ENCODE assay signal across 8 cellular contexts in genomic region chr6:3751730-3752537, GRCh38. TPM values are rescaled to one million over a fixed set of nuclear protein-coding genes. Genes with fewer than 3 reads are reported as not detected.
A peak's percentile ranks its signal among the peaks of the same experiment; 100 is the strongest.
DNase-seq lines count a peak whose midpoint lies in the region; ATAC-seq and TF ChIP-seq lines count a peak whose summit lies in the region.

No MANE protein-coding gene starts in this region.

- no peaks in the 10 kb centered on the region for H3K36me3 Mint-ChIP-seq in activated T-helper 1 cell treated with anti-CD3 and anti-CD28 coated beads, Interleukin-12 subunit alpha, Interleukin-12 subunit beta, Interleukin-2, Interleukin-4 antibody, amounts not matched to agents 30 ng/mL and 10 ng/mL and 1 ng/mL, durations not matched to agents 14 hours and 24 hours and 36 hours (ENCODE audit: low read depth)
- H3K36me3 Mint-ChIP-seq in stimulated activated memory B cell treated with anti-CD40 and anti-IgM and Interleukin-4, amounts not matched to agents 10 μg/mL and 1 μg/mL and 100 μg/mL, for 72 hours: peaks cover 19% of the 10 kb centered on the region

- POLR2A ChIA-PET in A673 (lab: Charles Lee; ENCODE audit: low non-redundant PET): no interaction called here

- BruUV-seq in A673 (replicated peaks; lab: Mats Ljungman, UMichigan): no TSS peak

- H3K4me3 Mint-ChIP-seq in activated T-helper 1 cell treated with anti-CD3 and anti-CD28 coated beads, Interleukin-12 subunit alpha, Interleukin-12 subunit beta, Interleukin-2, Interleukin-4 antibody, amounts not matched to agents 30 ng/mL and 10 ng/mL and 1 ng/mL, durations not matched to agents 14 hours and 24 hours and 36 hours: peak overlapping the region; percentile 15
- peak overlapping the region; percentile 88 for H3K4me3 Mint-ChIP-seq in stimulated activated memory B cell treated with anti-CD40 and anti-IgM and Interleukin-4, amounts not matched to agents 10 μg/mL and 1 μg/mL and 100 μg/mL, for 72 hours

- H3K36me3 ChIP-seq in A673 (ENCODE audit: insufficient read depth, low read length, poor library complexity, severe bottlenecking) (no peaks in the 10 kb centered on the region), esophagus squamous epithelium (no peaks in the 10 kb centered on the region)

- H3K27me3 ChIP-seq in A673 (replicated peaks; ENCODE audit: insufficient read depth, low read depth, low read length, poor library complexity) (no peaks in the 10 kb centered on the region), esophagus squamous epithelium (peaks cover 0 to 12% (median 0%) of the 10 kb centered on the region in 4 donors)

- WGBS in esophagus squamous epithelium, 2 donors: 0 to 6% methylated on average over 10 of the region's 105 CpGs

- no peaks in the 10 kb centered on the region for H3K9me3 Mint-ChIP-seq in activated T-helper 1 cell treated with anti-CD3 and anti-CD28 coated beads, Interleukin-12 subunit alpha, Interleukin-12 subunit beta, Interleukin-2, Interleukin-4 antibody, amounts not matched to agents 30 ng/mL and 10 ng/mL and 1 ng/mL, durations not matched to agents 14 hours and 24 hours and 36 hours
- no peaks in the 10 kb centered on the region for H3K9me3 Mint-ChIP-seq in stimulated activated memory B cell treated with anti-CD40 and anti-IgM and Interleukin-4, amounts not matched to agents 10 μg/mL and 1 μg/mL and 100 μg/mL, for 72 hours

- TF ChIP-seq CTCF in A673 (conservative IDR thresholded peaks at IDR 0.05; ENCODE audit: low read depth, low read length): peak; percentile 40
- TF ChIP-seq CTCF in esophagus squamous epithelium (IDR thresholded peaks at IDR 0.05): peak in 4 of 6 experiments; percentile 32 to 39 (median 36)

- H3K9me3 ChIP-seq in A673 (ENCODE audit: low read depth, low read length, poor library complexity, severe bottlenecking) (no peaks in the 10 kb centered on the region), esophagus squamous epithelium (no peaks in the 10 kb centered on the region)

- peak in 2 of 4 donors; percentile 84 to 89 for TF ChIP-seq POLR2A in esophagus squamous epithelium (IDR thresholded peaks at IDR 0.05)

- peaks cover 55% of the 10 kb centered on the region for H3K27me3 Mint-ChIP-seq in activated T-helper 1 cell treated with anti-CD3 and anti-CD28 coated beads, Interleukin-12 subunit alpha, Interleukin-12 subunit beta, Interleukin-2, Interleukin-4 antibody, amounts not matched to agents 30 ng/mL and 10 ng/mL and 1 ng/mL, durations not matched to agents 14 hours and 24 hours and 36 hours (ENCODE audit: insufficient read depth)
- H3K27me3 Mint-ChIP-seq in stimulated activated memory B cell treated with anti-CD40 and anti-IgM and Interleukin-4, amounts not matched to agents 10 μg/mL and 1 μg/mL and 100 μg/mL, for 72 hours: no peaks in the 10 kb centered on the region

- peak; percentile 71 for ATAC-seq in GM18511 (IDR thresholded peaks at IDR 0.05; ENCODE audit: unreplicated experiment)
- ATAC-seq in HG03025 (IDR thresholded peaks at IDR 0.05; ENCODE audit: low FRiP score, unreplicated experiment): peak; percentile 58
- ATAC-seq in stimulated activated memory B cell treated with anti-CD40 and anti-IgM and Interleukin-4, amounts not matched to agents 10 μg/mL and 1 μg/mL and 100 μg/mL, for 72 hours: peak; percentile 84

- H3K27ac ChIP-seq in A673 (ENCODE audit: low read depth, low read length, poor library complexity, severe bottlenecking): peak overlapping the region; percentile 71
- peak overlapping the region; percentile 92 to 98 (median 96) for H3K27ac ChIP-seq in esophagus squamous epithelium

- intact Hi-C loops in A673 (cut with micrococcal nuclease; ENCODE audit: unreplicated experiment): loop anchor here (5.0 kb wide), 1 partner anchor 95 kb away; the partner anchor contains the start of gene FAM50B
- intact Hi-C loops in activated T-helper 1 cell treated with anti-CD3 and anti-CD28 coated beads, Interleukin-12 subunit alpha, Interleukin-12 subunit beta, Interleukin-2, Interleukin-4 antibody, amounts not matched to agents 30 ng/mL and 10 ng/mL and 1 ng/mL, durations not matched to agents 14 hours and 24 hours and 36 hours (cut with micrococcal nuclease): no loop called here
- intact Hi-C loops in esophagus squamous epithelium (cut with DNase I): loop anchor here (10.0 kb wide), 1 partner anchor 73 kb away; no protein-coding TSS in a partner anchor

- DNase-seq in A673 (ENCODE audit: low spot score) (peak; percentile 88), NCI-H748 treated with DMSO at 0.1 percent for 48 hours (lab: John Stamatoyannopoulos, UW) (peak; percentile 53), esophagus squamous epithelium (lab: John Stamatoyannopoulos, UW) (peak; percentile 41), myocyte (ENCODE audit: low read depth) (peak; percentile 95)
- DNase-seq in activated T-helper 1 cell treated with anti-CD3 and anti-CD28 coated beads, Interleukin-12 subunit alpha, Interleukin-12 subunit beta, Interleukin-2, Interleukin-4 antibody, amounts not matched to agents 30 ng/mL and 10 ng/mL and 1 ng/mL, durations not matched to agents 14 hours and 24 hours and 36 hours (ENCODE audit: low spot score): peak; percentile 48

- peaks cover 6% of the 10 kb centered on the region for H3K4me1 Mint-ChIP-seq in activated T-helper 1 cell treated with anti-CD3 and anti-CD28 coated beads, Interleukin-12 subunit alpha, Interleukin-12 subunit beta, Interleukin-2, Interleukin-4 antibody, amounts not matched to agents 30 ng/mL and 10 ng/mL and 1 ng/mL, durations not matched to agents 14 hours and 24 hours and 36 hours (ENCODE audit: low read depth)
- peaks cover 50% of the 10 kb centered on the region for H3K4me1 Mint-ChIP-seq in stimulated activated memory B cell treated with anti-CD40 and anti-IgM and Interleukin-4, amounts not matched to agents 10 μg/mL and 1 μg/mL and 100 μg/mL, for 72 hours

- H3K4me3 ChIP-seq in A673 (ENCODE audit: low read depth, low read length, poor library complexity, severe bottlenecking) (peak overlapping the region; percentile 58), esophagus squamous epithelium (peak overlapping the region; percentile 55 to 97 (median 82))

- H3K27ac Mint-ChIP-seq in activated T-helper 1 cell treated with anti-CD3 and anti-CD28 coated beads, Interleukin-12 subunit alpha, Interleukin-12 subunit beta, Interleukin-2, Interleukin-4 antibody, amounts not matched to agents 30 ng/mL and 10 ng/mL and 1 ng/mL, durations not matched to agents 14 hours and 24 hours and 36 hours: no peak overlapping the region
- H3K27ac Mint-ChIP-seq in stimulated activated memory B cell treated with anti-CD40 and anti-IgM and Interleukin-4, amounts not matched to agents 10 μg/mL and 1 μg/mL and 100 μg/mL, for 72 hours: peak overlapping the region; percentile 54

- CTCF ChIA-PET in A673 (lab: Charles Lee): no interaction called here

- H3K4me1 ChIP-seq in A673 (ENCODE audit: insufficient read depth, low read length, poor library complexity, severe bottlenecking) (peaks cover 30% of the 10 kb centered on the region), esophagus squamous epithelium (peaks cover 22 to 64% (median 29%) of the 10 kb centered on the region in 3 donors)

RNA-seq across cellular contexts. Expression of gene PXDC1, which starts 0.4 kb away (rescaled TPM):
- total RNA-seq in A673 (2021): 5.2 and 7.1 TPM in 2 replicates
- 0.12 and 0.57 TPM in 2 replicates for total RNA-seq in activated T-helper 1 cell treated with anti-CD3 and anti-CD28 coated beads, Interleukin-12 subunit alpha, Interleukin-12 subunit beta, Interleukin-2, Interleukin-4 antibody, amounts not matched to agents 30 ng/mL and 10 ng/mL and 1 ng/mL, durations not matched to agents 14 hours and 24 hours and 36 hours
- total RNA-seq in esophagus squamous epithelium: 10 to 100 TPM; 12.1 to 58.0 (median 24.0) TPM
- 42.2 and 69.7 TPM in 2 replicates for total RNA-seq in myocyte
- 112 TPM for polyA plus RNA-seq in myocyte (2012)

Comparison
In these comparisons a context has a peak if more than half of its experiments do, and no peak if none do; other contexts are left out.
1. Peak in every context shown above with its lines: DNase-seq, ATAC-seq, H3K4me3 ChIP-seq and H3K27ac ChIP-seq.
2. DNase-seq: peak in every context shown above with its lines; median percentile 95 in myocyte; 88 in A673; 53 in NCI-H748 treated with DMSO at 0.1 percent for 48 hours; 48 in activated T-helper 1 cell treated with anti-CD3 and anti-CD28 coated beads, Interleukin-12 subunit alpha, Interleukin-12 subunit beta, Interleukin-2, Interleukin-4 antibody, amounts not matched to agents 30 ng/mL and 10 ng/mL and 1 ng/mL, durations not matched to agents 14 hours and 24 hours and 36 hours; 41 in esophagus squamous epithelium.